Comparison of ENCODE assay signal across 8 cellular contexts in the genomic region with DNA sequence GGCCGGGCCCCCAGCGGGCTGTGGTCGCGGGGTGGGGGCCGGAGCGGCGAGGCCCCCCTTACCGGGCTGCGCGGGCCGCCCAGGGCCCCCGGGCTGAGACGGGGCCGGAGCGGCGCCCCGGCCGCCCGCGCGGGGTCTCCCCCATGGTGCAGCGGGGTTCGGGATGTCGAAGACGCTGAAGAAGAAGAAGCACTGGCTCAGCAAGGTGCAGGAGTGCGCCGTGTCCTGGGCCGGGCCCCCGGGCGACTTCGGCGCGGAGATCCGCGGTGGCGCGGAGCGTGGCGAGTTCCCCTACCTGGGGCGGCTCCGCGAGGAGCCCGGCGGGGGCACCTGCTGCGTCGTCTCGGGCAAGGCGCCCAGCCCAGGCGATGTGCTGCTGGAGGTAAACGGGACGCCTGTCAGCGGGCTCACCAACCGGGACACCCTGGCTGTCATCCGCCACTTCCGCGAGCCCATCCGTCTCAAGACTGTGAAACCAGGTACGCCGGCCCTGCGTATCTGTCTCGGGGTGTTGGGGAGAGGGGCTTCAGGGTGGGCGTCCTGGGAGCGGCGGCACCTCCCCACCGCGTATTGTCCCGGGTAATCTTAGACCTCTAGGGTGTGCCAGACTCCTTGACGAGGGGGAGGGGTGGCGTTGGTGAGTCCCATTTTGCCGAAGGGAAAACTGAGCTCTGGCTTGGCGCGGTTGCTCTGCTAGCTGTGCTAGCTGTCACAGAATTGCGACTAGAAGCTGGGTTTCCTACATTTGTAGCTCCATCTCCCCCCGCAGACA. TPM values are rescaled to one million over a fixed set of nuclear protein-coding genes. Genes with fewer than 3 reads are reported as not detected.
A peak's percentile ranks its signal among the peaks of the same experiment; 100 is the strongest.
DNase-seq lines count a peak whose midpoint lies in the region; ATAC-seq, FAIRE-seq and TF ChIP-seq lines count a peak whose summit lies in the region.

No MANE protein-coding gene starts in this region.

- 0 to 1% methylated on average over 2 to 16 of the region's 74 CpGs for WGBS in thyroid gland, 2 donors

- TF ChIP-seq POLR2A in GM12892 (IDR thresholded peaks at IDR 0.05; ENCODE audit: low read depth, low read length), result no peak
- TF ChIP-seq POLR2A in thyroid gland (IDR thresholded peaks at IDR 0.05), result no peak

- H3K27me3 ChIP-seq in thyroid gland, result no peaks in the 10 kb centered on the region

- peaks cover 4 to 22% of the 10 kb centered on the region in 2 donors for H3K4me1 ChIP-seq in thyroid gland

- intact Hi-C loops in thyroid gland (cut with DNase I), result no loop called here

- DNase-seq in GM12892 (ENCODE audit: insufficient read length) (peak; percentile 13), NCI-H69 (lab: John Stamatoyannopoulos, UW) (peak; percentile 70), fibroblast of pulmonary artery (ENCODE audit: low read depth) (peak; percentile 41), nephron progenitor cell (peak; percentile 52), thyroid gland (peak; percentile 66 to 67)
- DNase-seq in activated T-cell treated with anti-CD3 and anti-CD28 coated beads, Interleukin-2, amount 50 U/mL, for 48 hours, result peak; percentile 70 to 75

- peaks cover 3% of the 10 kb centered on the region for H3K27me3 Mint-ChIP-seq in nephron progenitor cell (ENCODE audit: low read depth, poor library complexity)

- H3K4me3 ChIP-seq in fibroblast of pulmonary artery (replicated peaks; ENCODE audit: low read depth, low read length) (peak overlapping the region; percentile 66), thyroid gland (replicated peaks in 1 of 3) (peak overlapping the region; percentile 84 to 97 (median 86))

- H3K9me3 ChIP-seq in thyroid gland, result no peaks in the 10 kb centered on the region

- TF ChIP-seq CTCF in 22Rv1 (IDR thresholded peaks at IDR 0.05) (no peak; the same call in none of the 2 replicates), fibroblast of pulmonary artery (IDR thresholded peaks at IDR 0.05; ENCODE audit: low read length, missing control alignments) (no peak), nephron progenitor cell (IDR thresholded peaks at IDR 0.05) (no peak), thyroid gland (IDR thresholded peaks at IDR 0.05) (no peak)

- H3K9me3 Mint-ChIP-seq in nephron progenitor cell, result peaks cover 8% of the 10 kb centered on the region

- peak overlapping the region; percentile 84 for H3K4me3 Mint-ChIP-seq in nephron progenitor cell

- no peak overlapping the region for H3K27ac Mint-ChIP-seq in nephron progenitor cell

- FAIRE-seq in GM12892 (lab: Jason Lieb, UNC), result no peak

- H3K27ac ChIP-seq in 22Rv1 (peak overlapping the region; percentile 92), thyroid gland (peak overlapping the region; percentile 83 to 95 (median 87))

- H3K36me3 Mint-ChIP-seq in nephron progenitor cell (ENCODE audit: low read depth), result no peaks in the 10 kb centered on the region

- no peak for ATAC-seq in HG02588 (IDR thresholded peaks at IDR 0.05; ENCODE audit: unreplicated experiment)

- peaks cover 35% of the 10 kb centered on the region for H3K4me1 Mint-ChIP-seq in nephron progenitor cell

- no peaks in the 10 kb centered on the region for H3K36me3 ChIP-seq in thyroid gland

RNA-seq across cellular contexts. Expression of a gene that starts 0.7 kb away (rescaled TPM):
- polyA plus RNA-seq in GM12892 (2012; ENCODE audit: missing spikeins), result 2.4 TPM
- total RNA-seq in thyroid gland, result 10 to 100 TPM; 52.9 to 91.0 (median 61.9) TPM

Comparison
In these comparisons a context has a peak if more than half of its experiments do, and no peak if none do; other contexts are left out.
1. DNase-seq: peak in every context shown above with its lines; median percentile 72 in activated T-cell treated with anti-CD3 and anti-CD28 coated beads, Interleukin-2, amount 50 U/mL, for 48 hours; 70 in NCI-H69; 66 in thyroid gland; 52 in nephron progenitor cell; 41 in fibroblast of pulmonary artery; 13 in GM12892.